2 cellular contexts compared by ENCODE assay signal in the genomic region with DNA sequence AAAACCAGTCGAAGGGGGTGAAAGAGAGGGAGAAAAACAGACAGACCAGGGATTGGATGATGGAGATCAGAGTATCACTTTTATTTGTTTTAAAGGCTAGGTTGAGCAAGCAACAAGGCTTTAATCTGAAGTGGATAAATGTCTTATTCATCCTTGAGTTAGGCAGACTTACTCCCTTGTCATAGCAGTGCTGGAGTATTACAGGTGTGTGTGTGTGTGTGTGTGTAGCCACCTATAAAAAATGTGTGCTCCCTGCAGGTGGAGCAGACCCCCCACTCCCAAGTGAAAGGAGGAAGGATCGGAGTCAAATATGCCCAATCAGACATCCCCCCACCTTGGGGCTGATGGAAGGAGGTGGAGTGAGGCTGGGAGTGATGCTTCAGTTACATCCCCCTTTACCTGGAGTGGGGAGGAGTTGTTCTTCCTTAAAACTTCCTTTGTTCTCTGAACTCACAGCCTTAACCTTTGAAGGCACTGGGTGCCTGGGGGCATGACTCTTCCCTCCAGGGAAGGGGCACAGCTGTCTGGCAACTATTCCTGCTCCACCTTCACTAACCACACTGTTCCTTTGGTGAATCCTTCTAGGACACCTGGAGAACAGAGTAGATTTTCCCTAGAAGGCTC.
TF ChIP-seq lines count a peak whose summit lies in the region.

No MANE protein-coding gene starts in this region.

TF ChIP-seq in HCT116, 20 proteins besides CTCF, POLR2A, EP300 and RAD21:
- no peak for TF ChIP-seq TCF7L2 (IDR thresholded peaks at IDR 0.05; ENCODE audit: borderline replicate concordance, extremely low read depth, insufficient read depth, insufficient read length)
- TF ChIP-seq ZNF274 (IDR thresholded peaks at IDR 0.05; ENCODE audit: low read depth, low read length) = no peak
- TF ChIP-seq SRF (IDR thresholded peaks at IDR 0.05; ENCODE audit: low read depth) = no peak
- TF ChIP-seq YY1 (IDR thresholded peaks at IDR 0.05; ENCODE audit: extremely low read depth, insufficient replicate concordance, low read depth, low read length) = no peak

TF ChIP-seq in WTC11, 78 proteins besides CTCF, POLR2A, EP300 and RAD21:
- TF ChIP-seq SMAD4 (CRISPR knock-in tag; IDR thresholded peaks at IDR 0.05) (no peak), TEAD1 (CRISPR knock-in tag; IDR thresholded peaks at IDR 0.05) (peak; percentile 41; the same call in 1 of the 2 replicates)
